In the genomic region with DNA sequence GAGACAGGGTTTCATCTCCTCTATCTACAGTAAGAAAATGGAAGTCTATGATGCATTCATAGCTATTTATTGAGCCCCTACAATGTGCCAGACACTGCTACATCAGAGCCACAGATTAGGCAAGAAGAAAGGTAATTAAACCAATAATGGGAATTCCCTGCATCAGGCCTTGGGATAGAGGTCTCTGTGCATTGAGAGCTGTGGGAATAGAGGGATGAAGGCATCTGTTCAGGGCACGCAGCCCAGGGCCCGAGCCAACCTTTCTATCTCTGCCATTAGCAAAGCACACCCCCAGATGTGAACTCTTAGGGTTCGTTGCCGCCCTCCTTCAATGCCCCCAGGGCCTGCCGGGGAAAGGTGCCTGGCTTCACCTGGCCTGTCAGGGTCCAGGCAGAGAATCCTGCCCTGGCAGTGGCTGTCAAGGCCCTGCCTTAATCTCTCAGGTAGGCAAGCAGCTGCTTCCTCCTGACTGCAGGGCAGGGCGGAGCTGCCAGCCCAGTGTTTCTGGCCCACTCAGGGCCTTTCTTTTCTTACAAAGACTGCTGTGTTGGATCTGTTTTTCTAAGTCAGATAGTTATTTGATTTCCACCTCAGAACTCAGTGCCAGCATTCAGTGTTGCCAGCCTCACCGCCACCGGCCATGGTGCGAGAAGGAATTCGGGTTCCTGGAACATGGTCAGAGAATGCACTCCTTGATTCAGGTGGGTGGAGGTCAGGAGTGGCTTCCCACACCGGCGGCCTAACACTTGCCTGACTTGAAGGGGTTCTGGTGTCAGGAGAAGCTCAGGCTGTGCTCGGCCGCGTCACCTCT, we compare ENCODE assay signal across 19 cellular contexts.
A peak's percentile ranks its signal among the peaks of the same experiment; 100 is the strongest.
DNase-seq lines count a peak whose midpoint lies in the region; ATAC-seq, FAIRE-seq and TF ChIP-seq lines count a peak whose summit lies in the region.
"Had no signal": no experiment of that assay in that cellular context is flagged by ENCODE, and none has a peak within 500 bp of the region (broad histone marks: within the 10 kb centered on the region; RNA-seq: fewer than 3 reads in every experiment).

No MANE protein-coding gene starts in this region.

- intact Hi-C loops in left colon (cut with DNase I, micrococcal nuclease), result no loop called here

- H3K9me3 ChIP-seq in H1 (ENCODE audit: insufficient read depth in 2 of 2, low read depth in 1 of 2, low read length in 1 of 2) (0 out of 4 replicates have a peak, but pooled peaks cover 0 to 3% of the 10 kb centered on the region in 2 experiments), parathyroid adenoma (ENCODE audit: control insufficient read depth, low read length) (no peaks in the 10 kb centered on the region)

- 0 out of 2 replicates have a peak overlapping the region, but pooled peaks have one; percentile 46 for H2BK15ac ChIP-seq in H1 (ENCODE audit: low read length)

- H3K56ac ChIP-seq in H1 (replicated peaks; ENCODE audit: insufficient read length, low read depth, low read length), result no peak overlapping the region

- H2BK5ac ChIP-seq in H1 (ENCODE audit: low read depth, low read length), result peak overlapping the region; percentile 44; the same call in 1 of the 2 replicates

- WGBS in H1 (ENCODE audit: extremely low coverage in 1 of 2, insufficient coverage in 1 of 2, insufficient read length in 1 of 2, insufficient replicate concordance in 2 of 2, low coverage in 1 of 2, low lambda C conversion rate in 2 of 2, missing lambda C conversion rate in 1 of 2), 2 experiments, result 89% methylated on average over 15 of the region's 15 CpGs; no CpG with 5 or more reads in 1 of the 2 experiments

- H3K23me2 ChIP-seq in H1 (ENCODE audit: low read depth, low read length), result no peaks in the 10 kb centered on the region

- no peak overlapping the region for H3K23ac ChIP-seq in H1 (ENCODE audit: insufficient read length)

- H2BK12ac ChIP-seq in H1 (ENCODE audit: low read depth, low read length), result no peak overlapping the region

- no peak overlapping the region for H4K8ac ChIP-seq in H1 (ENCODE audit: extremely low read depth, insufficient read depth, low read length)

- H2BK120ac ChIP-seq in H1 (replicated peaks; ENCODE audit: low read depth, low read length), result peak overlapping the region; percentile 26

- H3K4me2 ChIP-seq in H1 (ENCODE audit: insufficient read depth in 1 of 2, low read depth in 2 of 2, low read length in 2 of 2) (no peak overlapping the region), parathyroid adenoma (ENCODE audit: low read length) (no peak overlapping the region)
- H3K4me2 ChIP-seq: A549 had no signal

- TF ChIP-seq CTCF in H1 (IDR thresholded peaks at IDR 0.05; ENCODE audit: control extremely low read depth in 1 of 3, insufficient read depth in 1 of 3, low read depth in 1 of 3, low read length in 3 of 3), result no peak
- TF ChIP-seq CTCF in parathyroid adenoma (IDR thresholded peaks at IDR 0.05), result no peak

- no peaks in the 10 kb centered on the region for H3K27me3 ChIP-seq in H1 (replicated peaks in 1 of 4; ENCODE audit: control insufficient read depth in 3 of 4, extremely low read depth in 1 of 4, insufficient read depth in 3 of 4, low read length in 3 of 4)
- H3K27me3 ChIP-seq in parathyroid adenoma (ENCODE audit: control insufficient read depth, insufficient read depth, low read length), result no peaks in the 10 kb centered on the region
- H3K27me3 ChIP-seq: Peyer's patch had no signal

- H3K79me2 ChIP-seq in H1 (ENCODE audit: control insufficient read depth in 1 of 2, insufficient read depth in 2 of 2, low read length in 2 of 2), result no peaks in the 10 kb centered on the region
- H3K79me2 ChIP-seq in parathyroid adenoma, result no peaks in the 10 kb centered on the region

- H3K27ac ChIP-seq in H1 (ENCODE audit: low read depth, low read length) (no peak overlapping the region), parathyroid adenoma (peak overlapping the region; percentile 54)
- H3K27ac ChIP-seq: C4-2B, Peyer's patch had no signal

- no peak overlapping the region for H2AFZ ChIP-seq in H1 (ENCODE audit: low read length)
- peak overlapping the region; percentile 46 for H2AFZ ChIP-seq in parathyroid adenoma

- no peak for TF ChIP-seq RAD21 in H1 (IDR thresholded peaks at IDR 0.05 in 1 of 2, conservative IDR thresholded peaks at IDR 0.05 in 1 of 2; ENCODE audit: low read depth in 2 of 2, low read length in 2 of 2)

- H3K4me3 ChIP-seq in H1 (ENCODE audit: extremely low read depth in 1 of 4, insufficient read depth in 2 of 4, low read depth in 3 of 4, low read length in 4 of 4) (no peak overlapping the region), parathyroid adenoma (ENCODE audit: low read depth, low read length) (no peak overlapping the region)
- H3K4me3 ChIP-seq: A549, Peyer's patch had no signal

- POLR2A ChIA-PET in H1 (lab: Charles Lee; ENCODE audit: partially characterized antibody), result no interaction called here

- CTCF ChIA-PET in H1 (lab: Charles Lee; ENCODE audit: partially characterized antibody), result interaction anchor here (0.6 kb wide), 1 partner anchor 239 kb away, joined by 3 read pairs; no protein-coding TSS in a partner anchor

- H3K9ac ChIP-seq in H1 (replicated peaks in 1 of 4; ENCODE audit: extremely low read depth in 1 of 4, low read depth in 3 of 4, low read length in 3 of 4) (no peak overlapping the region), parathyroid adenoma (no peak overlapping the region)

- H3K36me3 ChIP-seq in H1 (ENCODE audit: control insufficient read depth in 2 of 4, insufficient read depth in 4 of 4, low read length in 3 of 4) (no peaks in the 10 kb centered on the region), parathyroid adenoma (ENCODE audit: control insufficient read depth, insufficient read depth, low read length) (no peaks in the 10 kb centered on the region)
- H3K36me3 ChIP-seq: Peyer's patch had no signal

- DNase-seq in NCI-H69 (lab: John Stamatoyannopoulos, UW), result peak; percentile 7
- DNase-seq in H1 (ENCODE audit: low read depth in 1 of 2, low spot score in 2 of 2), result no peak
- DNase-seq in left colon, result no peak
- DNase-seq in GM19240 (ENCODE audit: insufficient read length, low spot score), result no peak
- DNase-seq in NCI-H1417 treated with DMSO at 0.1 percent for 48 hours (lab: John Stamatoyannopoulos, UW), result no peak
- DNase-seq in NCI-H774 (lab: John Stamatoyannopoulos, UW), result no peak
- DNase-seq: DMS53, HCEC 1CT, KBM-7, NCI-H1048, NCI-H1694 treated with DMSO at 0.1 percent for 48 hours, NCI-H748 treated with DMSO at 0.1 percent for 48 hours, Peyer's patch, SHP77 had no signal

- H4K91ac ChIP-seq in H1 (replicated peaks; ENCODE audit: insufficient read length, low read length), result no peak overlapping the region

- no peak for FAIRE-seq in H1 (lab: Jason Lieb, UNC)
- FAIRE-seq: A549, GM18507 had no signal

- H2BK20ac ChIP-seq in H1 (ENCODE audit: low read length), result no peak overlapping the region

- H3K4ac ChIP-seq in H1 (replicated peaks; ENCODE audit: insufficient read length, low read depth, low read length), result no peak overlapping the region

- TF ChIP-seq POLR2A in H1 (IDR thresholded peaks at IDR 0.05; ENCODE audit: control extremely low read depth in 1 of 2, low read depth in 2 of 2, low read length in 2 of 2), result no peak

- H4K20me1 ChIP-seq in H1 (replicated peaks in 1 of 2; ENCODE audit: control insufficient read depth in 1 of 2, insufficient read depth in 2 of 2, low read length in 2 of 2), result no peaks in the 10 kb centered on the region

- no peaks in the 10 kb centered on the region for H3K4me1 ChIP-seq in H1 (replicated peaks in 1 of 4; ENCODE audit: control insufficient read depth in 3 of 4, insufficient read depth in 4 of 4, low read length in 3 of 4)
- H3K4me1 ChIP-seq in parathyroid adenoma, result peaks cover 3% of the 10 kb centered on the region
- H3K4me1 ChIP-seq: Peyer's patch had no signal

- H2AK5ac ChIP-seq in H1 (ENCODE audit: low read depth, low read length), result 0 out of 2 replicates have a peak overlapping the region, but pooled peaks have one; percentile 13

- ATAC-seq in left colon (peak; percentile 61), GM21717 (IDR thresholded peaks at IDR 0.05; ENCODE audit: unreplicated experiment) (no peak)

- no peaks in the 10 kb centered on the region for H3K79me1 ChIP-seq in H1 (ENCODE audit: low read depth, low read length)

- H3K14ac ChIP-seq in H1 (ENCODE audit: insufficient read length), result no peak overlapping the region

- no peak for TF ChIP-seq EP300 in H1 (IDR thresholded peaks at IDR 0.05; ENCODE audit: borderline replicate concordance in 1 of 2, low read depth in 2 of 2, low read length in 2 of 2)

- H3K18ac ChIP-seq in H1 (ENCODE audit: extremely low read depth, low read length), result no peak overlapping the region

- H4K5ac ChIP-seq in H1 (ENCODE audit: insufficient read length, low read depth, low read length), result no peak overlapping the region

TF ChIP-seq in H1, 55 proteins besides CTCF, POLR2A, EP300 and RAD21:
- no peak for TF ChIP-seq EGR1 (IDR thresholded peaks at IDR 0.05; ENCODE audit: borderline replicate concordance, low read depth, low read length)
- TF ChIP-seq TEAD4 (IDR thresholded peaks at IDR 0.05; ENCODE audit: low read depth, low read length), result no peak
- TF ChIP-seq CEBPB (IDR thresholded peaks at IDR 0.05; ENCODE audit: low read depth, low read length), result no peak
- TF ChIP-seq NRF1 (IDR thresholded peaks at IDR 0.05; ENCODE audit: low read depth, low read length), result no peak
- TF ChIP-seq JUND (IDR thresholded peaks at IDR 0.05; ENCODE audit: low read length), result no peak
- no peak for TF ChIP-seq HDAC2 (IDR thresholded peaks at IDR 0.05; ENCODE audit: borderline replicate concordance in 1 of 2, low read depth in 2 of 2, low read length in 2 of 2)
- TF ChIP-seq HDAC6 (IDR thresholded peaks at IDR 0.05; ENCODE audit: low read depth, low read length), result no peak
- no peak for TF ChIP-seq KDM5A (IDR thresholded peaks at IDR 0.05; ENCODE audit: low read length)
- no peak for TF ChIP-seq RBBP5 (IDR thresholded peaks at IDR 0.05; ENCODE audit: borderline replicate concordance, low read depth, low read length)
- TF ChIP-seq TAF7 (optimal IDR thresholded peaks at IDR 0.05; ENCODE audit: borderline replicate concordance, low read depth, low read length), result no peak
- TF ChIP-seq CBX8 (IDR thresholded peaks at IDR 0.05; ENCODE audit: borderline replicate concordance, low read depth, low read length), result no peak
- no peak for TF ChIP-seq TCF12 (IDR thresholded peaks at IDR 0.05; ENCODE audit: low read depth, low read length)
TF ChIP-seq in H1: peak in this region for 0.
